In genomic region chr15:27272446-27272845, GRCh38 we compare ENCODE assay signal across 30 cellular contexts.
"Had no signal": no experiment of that assay in that cellular context is flagged by ENCODE, and none has a peak within 500 bp of the region (broad histone marks: within the 10 kb centered on the region; RNA-seq: fewer than 3 reads in every experiment).

No MANE protein-coding gene starts in this region.

- H3K4me3 ChIP-seq: esophagus squamous epithelium, mucosa of descending colon, neural progenitor cell, right atrium auricular region, smooth muscle cell, suprapubic skin, transverse colon, upper lobe of right lung, uterus had no signal

- H3K9ac ChIP-seq: neural progenitor cell, parathyroid adenoma had no signal

- H3K4me2 ChIP-seq: neural progenitor cell, smooth muscle cell had no signal

- DNase-seq: cortex of kidney; effector memory CD8-positive, alpha-beta T cell; erythroblast; esophagus squamous epithelium; foreskin melanocyte; immature natural killer cell; islet precursor cell; kidney glomerular epithelial cell; mesenchymal stem cell; mucosa of descending colon; naive B cell; stimulated activated CD4-positive, alpha-beta T cell treated with anti-CD3 and anti-CD28 coated beads, Interleukin-12 subunit alpha, Interleukin-12 subunit beta, amount 100 ng/mL, for 4 hours; stimulated activated CD4-positive, alpha-beta T cell treated with anti-CD3 and anti-CD28 coated beads, Interleukin-1b, Interleukin-23, amount 100 ng/mL, for 48 hours; stimulated activated CD4-positive, alpha-beta T cell treated with anti-CD3 and anti-CD28 coated beads, Interleukin-4, amount 100 ng/mL, for 1 hour; stimulated activated CD8-positive, alpha-beta memory T cell treated with anti-CD3 and anti-CD28 coated beads, Interleukin-4, amount 100 ng/mL, for 48 hours; stimulated activated naive CD4-positive, alpha-beta T cell; stimulated activated naive CD8-positive, alpha-beta T cell treated with anti-CD3 and anti-CD28 coated beads, Interleukin-15, amount 100 ng/mL, for 72 hours; transverse colon; upper lobe of right lung; uterus had no signal

- H3K4me1 Mint-ChIP-seq: immature natural killer cell; mesothelial cell of epicardium; naive B cell; nephron; stimulated activated naive CD8-positive, alpha-beta T cell treated with anti-CD3 and anti-CD28 coated beads, Interleukin-15, amount 100 ng/mL, for 72 hours had no signal

- FAIRE-seq: endometrium had no signal

- H3K79me2 ChIP-seq: parathyroid adenoma had no signal

- ATAC-seq: effector memory CD8-positive, alpha-beta T cell; mucosa of descending colon; sciatic nerve; stimulated activated naive CD8-positive, alpha-beta T cell treated with anti-CD3 and anti-CD28 coated beads, Interleukin-15, amount 100 ng/mL, for 72 hours had no signal

- H3K36me3 ChIP-seq: esophagus squamous epithelium, neural progenitor cell, right atrium auricular region, suprapubic skin, transverse colon, upper lobe of right lung, uterus had no signal

- H3K9me3 ChIP-seq: esophagus squamous epithelium, suprapubic skin, transverse colon, upper lobe of right lung, uterus had no signal

- H2AFZ ChIP-seq: neural progenitor cell, parathyroid adenoma had no signal

- H3K27ac ChIP-seq: esophagus squamous epithelium, neural progenitor cell, parathyroid adenoma, right atrium auricular region, suprapubic skin, transverse colon, upper lobe of right lung, uterus had no signal

- H3K4me1 ChIP-seq: esophagus squamous epithelium, neural progenitor cell, parathyroid adenoma, right atrium auricular region, suprapubic skin, transverse colon, upper lobe of right lung, uterus had no signal

- H3K4me3 Mint-ChIP-seq: effector memory CD8-positive, alpha-beta T cell; immature natural killer cell; mesothelial cell of epicardium; naive B cell; nephron; neural progenitor cell; stimulated activated naive CD8-positive, alpha-beta T cell treated with anti-CD3 and anti-CD28 coated beads, Interleukin-15, amount 100 ng/mL, for 72 hours had no signal

- H3K27me3 Mint-ChIP-seq: effector memory CD8-positive, alpha-beta T cell; naive B cell; progenitor cell of endocrine pancreas; stimulated activated naive CD8-positive, alpha-beta T cell treated with anti-CD3 and anti-CD28 coated beads, Interleukin-15, amount 100 ng/mL, for 72 hours had no signal

- H3K9me3 Mint-ChIP-seq: mesothelial cell of epicardium, nephron had no signal

- H3K27ac Mint-ChIP-seq: effector memory CD8-positive, alpha-beta T cell; immature natural killer cell; mesothelial cell of epicardium; naive B cell; nephron; neural progenitor cell; progenitor cell of endocrine pancreas; stimulated activated naive CD8-positive, alpha-beta T cell treated with anti-CD3 and anti-CD28 coated beads, Interleukin-15, amount 100 ng/mL, for 72 hours had no signal

- H3K27me3 ChIP-seq: esophagus squamous epithelium, neural progenitor cell, right atrium auricular region, suprapubic skin, transverse colon, upper lobe of right lung, uterus had no signal

- H3K36me3 Mint-ChIP-seq: immature natural killer cell, mesothelial cell of epicardium, naive B cell, neural progenitor cell had no signal
